Comparison of ENCODE assay signal across 30 cellular contexts in genomic region chr1:156401681-156402081, GRCh38. TPM values are rescaled to one million over a fixed set of nuclear protein-coding genes. Genes with fewer than 3 reads are reported as not detected.
DNase-seq lines count a peak whose midpoint lies in the region; ATAC-seq, FAIRE-seq and TF ChIP-seq lines count a peak whose summit lies in the region.
"Had no signal": no experiment of that assay in that cellular context is flagged by ENCODE, and none has a peak within 500 bp of the region (broad histone marks: within the 10 kb centered on the region; RNA-seq: fewer than 3 reads in every experiment).

No MANE protein-coding gene starts in this region.

- FAIRE-seq in K562 (lab: Jason Lieb, UNC) (no peak), H54 (lab: Jason Lieb, UNC) (no peak)
- FAIRE-seq: GM12892 had no signal

- no peak for TF ChIP-seq POLR2A in K562 (conservative IDR thresholded peaks at IDR 0.05)
- no peak for TF ChIP-seq POLR2A in H54 (IDR thresholded peaks at IDR 0.05; ENCODE audit: low read depth, low read length)

- POLR2A ChIA-PET in K562 (lab: Yijun Ruan, JAX), result interaction anchor here (1.5 kb wide), 1 partner anchor 12 kb away, joined by 6 read pairs; no protein-coding TSS in a partner anchor

- H4K20me1 ChIP-seq in K562 (replicated peaks; ENCODE audit: control insufficient read depth, insufficient read depth, low read length), result 0 out of 2 replicates have a peak, but pooled peaks cover 6% of the 10 kb centered on the region

- intact Hi-C loops in K562 (cut with micrococcal nuclease), result no loop called here
- intact Hi-C loops in heart right ventricle (cut with DNase I), result no loop called here

- in situ Hi-C loops in K562 (cut with MboI), result no loop called here

- H3K4me1 ChIP-seq in K562 (replicated peaks in 1 of 2; ENCODE audit: control insufficient read depth in 2 of 2, insufficient read depth in 2 of 2, low read length in 2 of 2), result peaks cover 0 to 19% of the 10 kb centered on the region in 2 experiments; a peak in 3 of 5 replicates
- no peaks in the 10 kb centered on the region for H3K4me1 ChIP-seq in heart right ventricle
- H3K4me1 ChIP-seq: right lobe of liver, vagina had no signal

- no peak overlapping the region for H3K9ac ChIP-seq in K562 (ENCODE audit: insufficient read depth in 1 of 2, low read depth in 2 of 2, low read length in 2 of 2)
- H3K9ac ChIP-seq: GM23248 had no signal

- H3K79me2 ChIP-seq in K562 (ENCODE audit: control insufficient read depth, insufficient read depth, low read length), result no peaks in the 10 kb centered on the region

- no peaks in the 10 kb centered on the region for H3K9me3 ChIP-seq in K562 (replicated peaks; ENCODE audit: control insufficient read depth, insufficient read depth, low read depth, low read length)
- H3K9me3 ChIP-seq in heart right ventricle, result no peaks in the 10 kb centered on the region
- H3K9me3 ChIP-seq: right lobe of liver, vagina had no signal

- H3K4me2 ChIP-seq in K562 (ENCODE audit: insufficient read depth, low read length), result no peak overlapping the region

- no peaks in the 10 kb centered on the region for H3K9me1 ChIP-seq in K562 (ENCODE audit: control insufficient read depth, insufficient read depth, low read length)

- TF ChIP-seq CTCF in K562 (IDR thresholded peaks at IDR 0.05 in 2 of 3, conservative IDR thresholded peaks at IDR 0.05 in 1 of 3; ENCODE audit: insufficient read depth in 2 of 3, low read depth in 1 of 3, low read length in 3 of 3), result no peak
- TF ChIP-seq CTCF in heart right ventricle (IDR thresholded peaks at IDR 0.05), result no peak

- H3K27me3 ChIP-seq in K562 (ENCODE audit: control insufficient read depth in 2 of 2, insufficient read depth in 2 of 2, low read length in 2 of 2) (peaks cover 10 to 37% of the 10 kb centered on the region in 2 experiments; a peak in 4 of 5 replicates), heart right ventricle (peaks cover 0 to 66% (median 50%) of the 10 kb centered on the region in 7 donors)
- H3K27me3 ChIP-seq: right lobe of liver, vagina had no signal

- H3K4me3 ChIP-seq in K562 (no peak overlapping the region), heart right ventricle (no peak overlapping the region)
- H3K4me3 ChIP-seq: GM23248, lung, right lobe of liver, vagina had no signal

- no TSS peak for BruUV-seq in K562 (replicated peaks; lab: Mats Ljungman, UMichigan)

- TF ChIP-seq RAD21 in K562 (CRISPR knock-in tag; conservative IDR thresholded peaks at IDR 0.05 in 1 of 2, IDR thresholded peaks at IDR 0.05 in 1 of 2), result no peak

- CTCF ChIA-PET in K562 (lab: Yijun Ruan, JAX; ENCODE audit: low intra/inter-chr PET ratio), result no interaction called here

- peak; percentile 70 for ATAC-seq in K562
- no peak for ATAC-seq in heart right ventricle
- no peak for ATAC-seq in HG03439 (IDR thresholded peaks at IDR 0.05; ENCODE audit: unreplicated experiment)
- ATAC-seq: right lobe of liver had no signal

- no peak for TF ChIP-seq EP300 in K562 (IDR thresholded peaks at IDR 0.05; ENCODE audit: low read length)

- H3K27ac ChIP-seq in K562 (ENCODE audit: extremely low read depth, low read depth, low read length) (no peak overlapping the region), temporal lobe (ENCODE audit: low read depth, low read length) (peak overlapping the region; percentile 25), heart right ventricle (no peak overlapping the region)
- H3K27ac ChIP-seq: GM23248, right lobe of liver, vagina had no signal

- DNase-seq in NCI-H82 (lab: John Stamatoyannopoulos, UW) (peak; percentile 43), NCI-H82 treated with DMSO at 0.1 percent for 48 hours (lab: John Stamatoyannopoulos, UW; ENCODE audit: unreplicated experiment) (no peak), K562 (ENCODE audit: extremely low read depth in 1 of 4, low spot score in 3 of 4) (no peak), islet precursor cell (peak; percentile 75), H54 (ENCODE audit: insufficient read length, low spot score) (no peak), heart right ventricle (no peak)
- DNase-seq: activated CD4-positive, alpha-beta T cell treated with anti-CD3 and anti-CD28 coated beads for 48 hours; activated gamma-delta T cell; activated T-cell treated with anti-CD3 and anti-CD28 coated beads, Interleukin-2, amount 50 U/mL, for 1 hour; CD4-positive, alpha-beta T cell; GM23248; NCI-H1105; NCI-H1930; NCI-H345; right lobe of liver; Right ventricle myocardium superior; stimulated activated CD4-positive, alpha-beta T cell treated with anti-CD3 and anti-CD28 coated beads, Interleukin-4, amount 100 ng/mL, for 1 hour had no signal

- H3K36me3 ChIP-seq in K562 (ENCODE audit: control insufficient read depth, insufficient read depth, low read length), result no peaks in the 10 kb centered on the region
- no peaks in the 10 kb centered on the region for H3K36me3 ChIP-seq in heart right ventricle
- H3K36me3 ChIP-seq: right lobe of liver, vagina had no signal

- 10% methylated on average over 3 of the region's 3 CpGs for WGBS in K562 (ENCODE audit: insufficient coverage, low coverage, missing lambda C conversion rate)
- WGBS in heart right ventricle, 2 donors, result 50 to 64% methylated on average over 3 of the region's 3 CpGs

- no peak overlapping the region for H2AFZ ChIP-seq in K562 (ENCODE audit: low read depth, low read length)
- H2AFZ ChIP-seq: GM23248 had no signal

TF ChIP-seq in K562, 482 proteins besides CTCF, POLR2A, EP300 and RAD21 (continues in another document):
- no peak for TF ChIP-seq MAFF (IDR thresholded peaks at IDR 0.05; ENCODE audit: low read length)
- TF ChIP-seq ZNF121 (CRISPR knock-in tag; conservative IDR thresholded peaks at IDR 0.05), result no peak
- TF ChIP-seq ARID3B (CRISPR knock-in tag; IDR thresholded peaks at IDR 0.05; ENCODE audit: borderline replicate concordance), result no peak
- peak in 1 of 2 experiments; percentile 58; a peak in 2 of 4 replicates for TF ChIP-seq KDM1A (IDR thresholded peaks at IDR 0.05)
- TF ChIP-seq ZNF586 (CRISPR knock-in tag; conservative IDR thresholded peaks at IDR 0.05), result no peak
- no peak for TF ChIP-seq KDM4B (IDR thresholded peaks at IDR 0.05; ENCODE audit: borderline replicate concordance in 2 of 2, low read depth in 1 of 2)
- no peak for TF ChIP-seq ZNF77 (CRISPR knock-in tag; IDR thresholded peaks at IDR 0.05)
- peak; percentile 49 for TF ChIP-seq RBM25 (IDR thresholded peaks at IDR 0.05; ENCODE audit: low read depth, low read length, severe bottlenecking)
- no peak for TF ChIP-seq NBN (IDR thresholded peaks at IDR 0.05; ENCODE audit: low read depth)
- TF ChIP-seq SMARCA5 (IDR thresholded peaks at IDR 0.05), result peak; percentile 77
- no peak for TF ChIP-seq LEF1 (IDR thresholded peaks at IDR 0.05)

RNA-seq across cellular contexts. Expression of gene RHBG, which starts 32.7 kb away (rescaled TPM):
- total RNA-seq in K562 (2011; cell fraction: chromatin; rRNA removed; ENCODE audit: low replicate concordance), result not detected in 2 replicates
- total RNA-seq in K562 (2011; cell fraction: nucleolus; rRNA removed), result not detected in 2 replicates
- not detected in 2 replicates for total RNA-seq in K562 (2011; cell fraction: nucleoplasm; rRNA removed)
- total RNA-seq in K562 (2014; rRNA removed) (not detected in 2 replicates), K562 (2014; rRNA removed; fragmentation: Illumina TruSeq; extraction: Trizol) (not detected in 2 replicates), K562 (2015; rRNA removed; fragmentation: Illumina TruSeq; extraction: Trizol) (not detected in 2 replicates), K562 (2021) (not detected in 2 replicates), temporal lobe (not detected), heart right ventricle (not detected)
- polyA plus RNA-seq in K562 (2011; rRNA removed) (not detected in 2 replicates), K562 (2014; fragmentation: Illumina TruSeq; extraction: Trizol) (not detected in 2 replicates), K562 (2014; fragmentation: Nextera tagmentation; extraction: Ambion mirVana) (not detected), K562 (2014; rRNA removed) (not detected in 2 replicates), heart right ventricle (not detected)
- not detected in 2 replicates for polyA plus RNA-seq in K562 (2011; cell fraction: cytosol; rRNA removed)
- not detected in 2 replicates for polyA plus RNA-seq in K562 (2011; cell fraction: nucleus; rRNA removed)
- polyA plus RNA-seq in K562 (2012), result not detected in 2 replicates
- not detected in 2 replicates for polyA minus RNA-seq in K562 (2011; rRNA and poly(A)+ RNA removed)
- not detected in 2 replicates for polyA minus RNA-seq in K562 (2011; cell fraction: cytosol; rRNA and poly(A)+ RNA removed)
- not detected in 2 replicates for polyA minus RNA-seq in K562 (2011; cell fraction: nucleus; rRNA and poly(A)+ RNA removed)
- total RNA-seq: A172; activated CD8-positive, alpha-beta memory T cell treated with anti-CD3 and anti-CD28 coated beads for 36 hours; CD4-positive, alpha-beta T cell; glomerular endothelial cell; GM23248; kidney epithelial cell; neural crest cell; posterior vena cava; Right ventricle myocardium superior; T-helper 2 cell treated with Interferon-gamma antibody and Interleukin-4, amounts not matched to agents 100 ng/mL and 5 ng/mL, for 36 hours; vagina had no signal
- polyA plus RNA-seq: GM23248, IgD-negative memory B cell, lung had no signal

Comparison
In these comparisons a context has a peak if more than half of its experiments do, and no peak if none do; other contexts are left out.
1. DNase-seq: peak in NCI-H82 (single experiment) and islet precursor cell (single experiment); none in NCI-H82 treated with DMSO at 0.1 percent for 48 hours (single experiment), K562 (0 of 4), H54 (single experiment) and heart right ventricle (0 of 2).